ENCODE assay signal across 8 cellular contexts in the genomic region with DNA sequence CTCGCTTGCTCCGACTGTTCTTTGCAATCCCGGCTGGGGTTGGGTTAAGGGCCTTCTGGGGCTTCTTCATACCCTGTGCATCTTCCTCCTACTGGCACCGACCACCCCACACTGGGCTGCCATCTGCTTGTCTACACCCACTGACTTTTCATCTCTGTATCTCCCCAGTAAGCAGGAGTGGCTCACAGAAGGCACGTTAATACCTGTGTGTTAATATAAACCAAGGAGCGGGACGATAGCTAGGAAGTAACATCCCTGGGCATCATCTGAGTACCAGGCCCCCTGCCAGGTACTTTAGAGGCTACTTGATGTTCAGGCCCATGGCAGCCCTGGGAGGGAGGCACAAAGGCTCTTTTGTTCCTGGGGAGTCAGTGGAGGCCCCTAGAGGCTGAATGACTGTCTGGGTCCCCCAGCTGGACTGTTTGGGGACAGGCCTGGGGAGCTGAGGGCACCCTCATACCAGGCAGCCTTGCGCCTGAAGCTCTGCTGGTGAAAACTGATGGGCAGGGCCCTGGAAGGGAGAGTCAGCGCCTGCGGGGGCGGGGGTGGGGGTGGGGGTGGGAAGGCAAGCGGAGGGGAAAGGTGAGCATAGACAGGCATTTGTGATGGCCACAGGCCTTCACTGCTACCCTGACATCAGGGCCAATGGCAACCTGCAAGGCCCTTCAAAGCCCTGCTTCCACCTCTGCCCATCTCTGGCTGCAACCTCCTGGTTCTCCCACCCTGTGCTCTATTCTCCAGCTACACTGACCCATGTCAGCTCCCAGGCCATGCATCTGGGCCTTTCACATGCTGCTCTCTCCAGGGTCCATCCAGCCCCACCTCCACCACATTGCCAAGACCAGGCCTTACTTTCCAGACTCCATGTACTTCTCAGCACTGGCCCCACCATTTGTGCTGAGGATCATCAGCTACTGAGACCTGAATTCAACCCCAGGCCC. TPM values are rescaled to one million over a fixed set of nuclear protein-coding genes. Genes with fewer than 3 reads are reported as not detected.
DNase-seq lines count a peak whose midpoint lies in the region; ATAC-seq and TF ChIP-seq lines count a peak whose summit lies in the region.

No MANE protein-coding gene starts in this region.

- H3K9me3 ChIP-seq in cardiac muscle cell (ENCODE audit: low read depth) (no peaks in the 10 kb centered on the region), T-helper 17 cell (ENCODE audit: control insufficient read depth, low read length, poor library complexity, severe bottlenecking) (no peaks in the 10 kb centered on the region)

- no peaks in the 10 kb centered on the region for H3K27me3 Mint-ChIP-seq in T-helper 17 cell

- H3K27ac Mint-ChIP-seq in T-helper 17 cell, result peak overlapping the region; percentile 85

- TF ChIP-seq CTCF in cardiac muscle cell (IDR thresholded peaks at IDR 0.05; ENCODE audit: low read depth, low read length) (no peak), fibroblast of pulmonary artery (IDR thresholded peaks at IDR 0.05; ENCODE audit: low read length, missing control alignments) (no peak)

- H3K4me3 Mint-ChIP-seq in T-helper 17 cell, result peak overlapping the region; percentile 73

- ATAC-seq in T-helper 17 cell, result peak; percentile 2
- no peak for ATAC-seq in HG03039 (IDR thresholded peaks at IDR 0.05; ENCODE audit: unreplicated experiment)
- ATAC-seq in GM21723 (IDR thresholded peaks at IDR 0.05; ENCODE audit: unreplicated experiment), result no peak

- H3K36me3 ChIP-seq in cardiac muscle cell, result no peaks in the 10 kb centered on the region

- H3K27ac ChIP-seq in cardiac muscle cell, result peak overlapping the region; percentile 25

- no peaks in the 10 kb centered on the region for H3K27me3 ChIP-seq in cardiac muscle cell

- peaks cover 4% of the 10 kb centered on the region for H3K4me1 ChIP-seq in cardiac muscle cell (ENCODE audit: low read depth)

- H3K4me3 ChIP-seq in cardiac muscle cell, result peak overlapping the region; percentile 13
- H3K4me3 ChIP-seq in fibroblast of pulmonary artery (replicated peaks; ENCODE audit: low read depth, low read length), result peak overlapping the region; percentile 54

- intact Hi-C loops in cardiac septum (cut with DNase I), result loop anchor here (2.0 to 5.0 kb wide), 2 partner anchors 51 to 85 kb away; no protein-coding TSS in a partner anchor

- DNase-seq in cardiac muscle cell (ENCODE audit: low read depth in 1 of 2, low spot score in 1 of 2) (no peak), cardiac septum (ENCODE audit: low spot score) (no peak), T-helper 17 cell (no peak), fibroblast of pulmonary artery (ENCODE audit: low read depth) (no peak), putamen (ENCODE audit: low spot score) (peak; percentile 63), NCI-H1105 treated with DMSO at 0.1 percent for 48 hours (lab: John Stamatoyannopoulos, UW) (no peak)

- H3K36me3 Mint-ChIP-seq in T-helper 17 cell (ENCODE audit: low read depth), result no peaks in the 10 kb centered on the region

- H3K4me1 Mint-ChIP-seq in T-helper 17 cell, result peaks cover 11% of the 10 kb centered on the region

RNA-seq across cellular contexts. Expression of a gene that starts 34.2 kb away (rescaled TPM):
- total RNA-seq in cardiac muscle cell, result 0.49 and 2.7 TPM in 2 replicates
- 1.2 and 1.3 TPM in 2 replicates for polyA plus RNA-seq in cardiac muscle cell
- not detected for total RNA-seq in cardiac septum
- under 1 TPM in 1 of 2 donors, not detected in 1; 0.30 TPM for total RNA-seq in T-helper 17 cell

RNA-seq across cellular contexts. Expression of a gene that starts 45.3 kb away (rescaled TPM):
- total RNA-seq in cardiac muscle cell, result 64.2 and 73.4 TPM in 2 replicates
- polyA plus RNA-seq in cardiac muscle cell, result 27.0 and 28.6 TPM in 2 replicates
- total RNA-seq in cardiac septum, result 44.3 TPM
- 10 to 100 TPM; 75.5 to 77.9 TPM for total RNA-seq in T-helper 17 cell
